Comparison of ENCODE assay signal across 9 cellular contexts in genomic region chrX:152821145-152821765, GRCh38. TPM values are rescaled to one million over a fixed set of nuclear protein-coding genes. Genes with fewer than 3 reads are reported as not detected.
A peak's percentile ranks its signal among the peaks of the same experiment; 100 is the strongest.
DNase-seq lines count a peak whose midpoint lies in the region; ATAC-seq and TF ChIP-seq lines count a peak whose summit lies in the region.
"Had no signal": no experiment of that assay in that cellular context is flagged by ENCODE, and none has a peak within 500 bp of the region (broad histone marks: within the 10 kb centered on the region; RNA-seq: fewer than 3 reads in every experiment).

No MANE protein-coding gene starts in this region.

- TF ChIP-seq CTCF in GM23338 (conservative IDR thresholded peaks at IDR 0.05; ENCODE audit: low read depth in 2 of 2) (peak; percentile 65 to 77), OCI-LY1 (IDR thresholded peaks at IDR 0.05; ENCODE audit: low read length) (peak; percentile 66; the same call in 1 of the 2 replicates), epithelial cell of esophagus (IDR thresholded peaks at IDR 0.05; ENCODE audit: insufficient read depth, low read depth, low read length, missing control alignments) (peak; percentile 83)

- H3K27ac Mint-ChIP-seq in GM23338, result no peak overlapping the region
- H3K27ac Mint-ChIP-seq in activated CD8-positive, alpha-beta memory T cell treated with anti-CD3 and anti-CD28 coated beads, Interleukin-2, amount 10 ng/mL, durations not matched to agents 7 days and 5 days, result no peak overlapping the region

- no peaks in the 10 kb centered on the region for H3K36me3 Mint-ChIP-seq in GM23338 (ENCODE audit: low read depth)
- H3K36me3 Mint-ChIP-seq in activated CD8-positive, alpha-beta memory T cell treated with anti-CD3 and anti-CD28 coated beads, Interleukin-2, amount 10 ng/mL, durations not matched to agents 7 days and 5 days, result no peaks in the 10 kb centered on the region

- H3K79me2 ChIP-seq in GM23338 (replicated peaks; ENCODE audit: insufficient read depth) (no peaks in the 10 kb centered on the region), OCI-LY1 (ENCODE audit: insufficient read depth, low read length) (no peaks in the 10 kb centered on the region)

- peaks cover 5% of the 10 kb centered on the region; the same call in 1 of the 2 replicates for H3K4me1 ChIP-seq in GM23338 (ENCODE audit: insufficient read depth)
- no peaks in the 10 kb centered on the region for H3K4me1 ChIP-seq in OCI-LY1 (ENCODE audit: insufficient read depth, low read length, severe bottlenecking)

- H3K4me2 ChIP-seq in GM23338, result no peak overlapping the region
- no peak overlapping the region for H3K4me2 ChIP-seq in OCI-LY1 (ENCODE audit: low read length)

- CTCF ChIA-PET in activated CD8-positive, alpha-beta memory T cell treated with anti-CD3 and anti-CD28 coated beads, Interleukin-2, amount 10 ng/mL, durations not matched to agents 7 days and 5 days (lab: Charles Lee), result interaction anchor here (1.1 to 1.3 kb wide), 3 partner anchors 8 to 11 kb away, joined by 3 to 4 read pairs (median 4); partner anchors contain the start of gene CETN2

- H3K4me3 ChIP-seq in GM23338, result no peak overlapping the region
- no peak overlapping the region for H3K4me3 ChIP-seq in OCI-LY1 (ENCODE audit: low read depth, low read length, poor library complexity, severe bottlenecking)
- no peak overlapping the region for H3K4me3 ChIP-seq in epithelial cell of esophagus (ENCODE audit: low read length)
- H3K4me3 ChIP-seq: SK-N-MC had no signal

- no peak overlapping the region for H3K4me3 Mint-ChIP-seq in GM23338
- no peak overlapping the region for H3K4me3 Mint-ChIP-seq in activated CD8-positive, alpha-beta memory T cell treated with anti-CD3 and anti-CD28 coated beads, Interleukin-2, amount 10 ng/mL, durations not matched to agents 7 days and 5 days

- DNase-seq in DMS 273 treated with DMSO at 0.1 percent for 48 hours (lab: John Stamatoyannopoulos, UW) (peak; percentile 29), GM23338 (ENCODE audit: low spot score) (peak; percentile 74), epithelial cell of esophagus (ENCODE audit: low read depth) (peak; percentile 54)
- peak; percentile 37 for DNase-seq in stimulated activated CD8-positive, alpha-beta memory T cell treated with anti-CD3 and anti-CD28 coated beads, Interleukin-4, amount 100 ng/mL, for 48 hours
- DNase-seq in activated CD8-positive, alpha-beta memory T cell treated with anti-CD3 and anti-CD28 coated beads, Interleukin-2, amount 10 ng/mL, durations not matched to agents 7 days and 5 days, result no peak

- H3K4me1 Mint-ChIP-seq in GM23338, result peaks cover 7% of the 10 kb centered on the region
- H3K4me1 Mint-ChIP-seq in activated CD8-positive, alpha-beta memory T cell treated with anti-CD3 and anti-CD28 coated beads, Interleukin-2, amount 10 ng/mL, durations not matched to agents 7 days and 5 days, result peaks cover 9% of the 10 kb centered on the region

- no peaks in the 10 kb centered on the region for H3K27me3 Mint-ChIP-seq in GM23338 (ENCODE audit: insufficient read depth, low read depth, poor library complexity)
- peaks cover 8% of the 10 kb centered on the region for H3K27me3 Mint-ChIP-seq in activated CD8-positive, alpha-beta memory T cell treated with anti-CD3 and anti-CD28 coated beads, Interleukin-2, amount 10 ng/mL, durations not matched to agents 7 days and 5 days

- H4K20me1 ChIP-seq in GM23338 (replicated peaks; ENCODE audit: insufficient read depth), result no peaks in the 10 kb centered on the region
- H4K20me1 ChIP-seq in OCI-LY1 (ENCODE audit: insufficient read depth, low read length), result no peaks in the 10 kb centered on the region

- no peaks in the 10 kb centered on the region for H3K27me3 ChIP-seq in GM23338 (ENCODE audit: insufficient read depth)
- no peaks in the 10 kb centered on the region for H3K27me3 ChIP-seq in OCI-LY1 (ENCODE audit: insufficient read depth, low read length)

- H3K27ac ChIP-seq in GM23338 (ENCODE audit: low read depth) (no peak overlapping the region), OCI-LY1 (ENCODE audit: low read depth, low read length, poor library complexity, severe bottlenecking) (no peak overlapping the region)
- H3K27ac ChIP-seq: SK-N-MC had no signal

- H2AFZ ChIP-seq in GM23338 (no peak overlapping the region), OCI-LY1 (ENCODE audit: low read length) (no peak overlapping the region)

- H3F3A ChIP-seq in GM23338 (replicated peaks; ENCODE audit: low read depth) (no peaks in the 10 kb centered on the region), OCI-LY1 (ENCODE audit: insufficient read depth, low read length) (no peaks in the 10 kb centered on the region)

- no peaks in the 10 kb centered on the region for H3K9me2 ChIP-seq in GM23338 (ENCODE audit: insufficient read depth)
- H3K9me2 ChIP-seq in OCI-LY1 (ENCODE audit: low read depth, low read length), result no peaks in the 10 kb centered on the region

- ATAC-seq in GM23338, result peak; percentile 72
- no peak for ATAC-seq in GM18519 (IDR thresholded peaks at IDR 0.05; ENCODE audit: low FRiP score, unreplicated experiment)
- no peak for ATAC-seq in GM21423 (IDR thresholded peaks at IDR 0.05; ENCODE audit: unreplicated experiment)
- ATAC-seq in activated CD8-positive, alpha-beta memory T cell treated with anti-CD3 and anti-CD28 coated beads, Interleukin-2, amount 10 ng/mL, durations not matched to agents 7 days and 5 days, result no peak

- no peaks in the 10 kb centered on the region for H3K9me3 ChIP-seq in OCI-LY1 (ENCODE audit: low read length)

- H3K36me3 ChIP-seq in GM23338 (ENCODE audit: insufficient read depth), result no peaks in the 10 kb centered on the region
- no peaks in the 10 kb centered on the region for H3K36me3 ChIP-seq in OCI-LY1 (ENCODE audit: insufficient read depth, low read length)

- H3K9me3 Mint-ChIP-seq in GM23338, result no peaks in the 10 kb centered on the region
- no peaks in the 10 kb centered on the region for H3K9me3 Mint-ChIP-seq in activated CD8-positive, alpha-beta memory T cell treated with anti-CD3 and anti-CD28 coated beads, Interleukin-2, amount 10 ng/mL, durations not matched to agents 7 days and 5 days (ENCODE audit: low read depth)

- no peak overlapping the region for H3K9ac ChIP-seq in OCI-LY1 (ENCODE audit: low read length)

TF ChIP-seq in GM23338, 12 proteins besides CTCF, POLR2A, EP300 and RAD21:
- no peak for TF ChIP-seq REST (IDR thresholded peaks at IDR 0.05; ENCODE audit: unreplicated experiment)

RNA-seq across cellular contexts. Expression of gene CETN2, which starts 9.3 kb away (rescaled TPM):
- total RNA-seq in GM23338 (2014; rRNA removed; shearing (Covaris generic)), result 20.4 and 23.9 TPM in 2 replicates
- polyA plus RNA-seq in GM23338 (2016; fragmentation: Nextera tagmentation; extraction: Ambion mirVana), result 53.4 and 53.7 TPM in 2 replicates
- total RNA-seq in activated CD8-positive, alpha-beta memory T cell treated with anti-CD3 and anti-CD28 coated beads, Interleukin-2, amount 10 ng/mL, durations not matched to agents 7 days and 5 days, result 1 to 10 TPM; 5.9 to 8.7 TPM

RNA-seq across cellular contexts. Expression of gene NSDHL, which starts 9.6 kb away (rescaled TPM):
- 32.0 and 34.3 TPM in 2 replicates for total RNA-seq in GM23338 (2014; rRNA removed; shearing (Covaris generic))
- 28.2 and 32.4 TPM in 2 replicates for polyA plus RNA-seq in GM23338 (2016; fragmentation: Nextera tagmentation; extraction: Ambion mirVana)
- total RNA-seq in activated CD8-positive, alpha-beta memory T cell treated with anti-CD3 and anti-CD28 coated beads, Interleukin-2, amount 10 ng/mL, durations not matched to agents 7 days and 5 days, result 10 to 100 TPM; 16.3 to 24.8 TPM

RNA-seq across cellular contexts. Expression of gene MAGEA6, which starts 51.8 kb away (rescaled TPM):
- 0.35 TPM in 1 of 2 replicates, not detected in the other for total RNA-seq in GM23338 (2014; rRNA removed; shearing (Covaris generic))
- 0.30 TPM in 1 of 2 replicates, not detected in the other for polyA plus RNA-seq in GM23338 (2016; fragmentation: Nextera tagmentation; extraction: Ambion mirVana)
- not detected for total RNA-seq in activated CD8-positive, alpha-beta memory T cell treated with anti-CD3 and anti-CD28 coated beads, Interleukin-2, amount 10 ng/mL, durations not matched to agents 7 days and 5 days
